9 cellular contexts compared by ENCODE assay signal in the genomic region with DNA sequence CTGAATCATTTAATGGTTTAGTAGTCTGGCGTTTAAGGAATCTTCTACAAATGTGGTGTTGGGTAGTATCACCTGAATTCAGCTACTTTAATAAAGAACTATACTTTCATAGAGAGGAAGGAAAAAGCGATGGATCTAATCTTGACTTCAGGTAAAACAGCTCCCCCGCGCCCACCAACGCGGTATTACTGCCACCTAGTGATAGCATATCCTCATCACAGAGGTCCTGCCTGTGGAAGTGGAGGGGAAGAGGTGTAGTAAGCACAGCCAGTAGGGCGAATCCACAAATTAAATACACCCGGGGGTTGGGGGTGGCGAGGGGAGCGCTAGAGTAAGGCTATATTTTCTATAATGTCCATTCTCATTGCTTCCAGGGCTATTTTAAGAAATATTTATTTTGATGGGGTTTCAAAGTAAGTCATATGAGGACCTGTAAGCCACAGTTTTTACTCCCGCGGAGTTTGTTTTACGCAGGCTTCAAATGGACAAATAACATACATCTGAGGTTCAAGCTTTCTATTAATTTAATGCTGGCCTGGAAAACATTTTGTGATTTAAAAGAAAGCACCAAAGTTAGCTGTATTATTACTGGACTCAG. TPM values are rescaled to one million over a fixed set of nuclear protein-coding genes. Genes with fewer than 3 reads are reported as not detected.
DNase-seq lines count a peak whose midpoint lies in the region; ATAC-seq and TF ChIP-seq lines count a peak whose summit lies in the region.
"Had no signal": no experiment of that assay in that cellular context is flagged by ENCODE, and none has a peak within 500 bp of the region (broad histone marks: within the 10 kb centered on the region; RNA-seq: fewer than 3 reads in every experiment).

No MANE protein-coding gene starts in this region.

- peaks cover 5% of the 10 kb centered on the region for H3K4me1 ChIP-seq in lower lobe of right lung

- intact Hi-C loops in lower lobe of right lung (cut with DNase I) = no loop called here

- no peak overlapping the region for H3K4me3 ChIP-seq in lower lobe of right lung
- H3K4me3 ChIP-seq: ovary had no signal

- DNase-seq in NCI-H526 (lab: John Stamatoyannopoulos, UW) (peak; percentile 7 to 54), NCI-H526 treated with DMSO at 0.1 percent for 48 hours (lab: John Stamatoyannopoulos, UW) (no peak), NCI-H1092 (lab: John Stamatoyannopoulos, UW) (peak; percentile 57), lower lobe of right lung (peak; percentile 76)
- DNase-seq in activated CD4-positive, CD25-positive, alpha-beta regulatory T cell (lab: John Stamatoyannopoulos, UW) = peak; percentile 45 to 57 (median 46)
- peak; percentile 65 for DNase-seq in central memory CD4-positive, alpha-beta T cell
- DNase-seq in stimulated activated CD8-positive, alpha-beta memory T cell treated with anti-CD3 and anti-CD28 coated beads, Interleukin-4, amount 100 ng/mL, for 48 hours = peak; percentile 81

- peak; percentile 91 for ATAC-seq in HG02623 (IDR thresholded peaks at IDR 0.05; ENCODE audit: unreplicated experiment)
- peak; percentile 85 to 88 for ATAC-seq in lower lobe of right lung

- no peak overlapping the region for H3K27ac ChIP-seq in lower lobe of right lung
- H3K27ac ChIP-seq: ovary had no signal

- peak; percentile 69 for TF ChIP-seq CTCF in lower lobe of right lung (IDR thresholded peaks at IDR 0.05)

- no peaks in the 10 kb centered on the region for H3K27me3 ChIP-seq in lower lobe of right lung (ENCODE audit: low read depth)
- H3K27me3 ChIP-seq: ovary had no signal

- no peaks in the 10 kb centered on the region for H3K36me3 ChIP-seq in lower lobe of right lung
- H3K36me3 ChIP-seq: ovary had no signal

- no peaks in the 10 kb centered on the region for H3K9me3 ChIP-seq in lower lobe of right lung
- H3K9me3 ChIP-seq: ovary had no signal

RNA-seq across cellular contexts. Expression of a gene that starts 8.3 kb away (rescaled TPM):
- 15.1 TPM for total RNA-seq in lower lobe of right lung
